In genomic region chr3:179955798-179956197, GRCh38 we compare ENCODE assay signal across 26 cellular contexts.
DNase-seq lines count a peak whose midpoint lies in the region; ATAC-seq and TF ChIP-seq lines count a peak whose summit lies in the region.
"Had no signal": no experiment of that assay in that cellular context is flagged by ENCODE, and none has a peak within 500 bp of the region (broad histone marks: within the 10 kb centered on the region; RNA-seq: fewer than 3 reads in every experiment).

No MANE protein-coding gene starts in this region.

- peak overlapping the region; percentile 97 for H3K27ac ChIP-seq in DND-41 (ENCODE audit: low read length)
- peak overlapping the region; percentile 76 for H3K27ac ChIP-seq in WERI-Rb-1
- no peak overlapping the region for H3K27ac ChIP-seq in hepatocyte
- H3K27ac ChIP-seq: C4-2B, esophagus squamous epithelium, heart right ventricle, right atrium auricular region, RWPE1 had no signal

- H3K27me3 ChIP-seq in DND-41 (ENCODE audit: insufficient read depth, low read length, poor library complexity) (no peaks in the 10 kb centered on the region), WERI-Rb-1 (ENCODE audit: insufficient read depth, low read depth, severe bottlenecking) (no peaks in the 10 kb centered on the region), hepatocyte (no peaks in the 10 kb centered on the region)
- H3K27me3 ChIP-seq: right atrium auricular region had no signal

- no peak for ATAC-seq in DND-41 (ENCODE audit: insufficient read depth, low read depth)
- no peak for ATAC-seq in GM18873 (IDR thresholded peaks at IDR 0.05; ENCODE audit: low FRiP score, unreplicated experiment)
- ATAC-seq: heart right ventricle; stimulated activated naive CD8-positive, alpha-beta T cell treated with anti-CD3 and anti-CD28 coated beads, Interleukin-15, Interleukin-2, amounts not matched to agents 100 U/mL and 50 U/mL, for 24 hours had no signal

- TF ChIP-seq CTCF in DND-41 (IDR thresholded peaks at IDR 0.05; ENCODE audit: borderline replicate concordance, extremely low read depth, low read length, poor library complexity, severe bottlenecking) (no peak), HFFc6 (IDR thresholded peaks at IDR 0.05) (no peak), WERI-Rb-1 (IDR thresholded peaks at IDR 0.05; ENCODE audit: low read depth, low read length) (no peak), type B pancreatic cell (conservative IDR thresholded peaks at IDR 0.05) (no peak), hepatocyte (IDR thresholded peaks at IDR 0.05; ENCODE audit: poor library complexity) (no peak)

- peaks cover 23% of the 10 kb centered on the region for H3K4me1 Mint-ChIP-seq in HFFc6 (ENCODE audit: low read depth)
- no peaks in the 10 kb centered on the region for H3K4me1 Mint-ChIP-seq in type B pancreatic cell (ENCODE audit: unreplicated experiment)
- H3K4me1 Mint-ChIP-seq: neural crest cell had no signal

- H3K79me2 ChIP-seq in DND-41 (ENCODE audit: insufficient read depth, low read length) (peaks cover 68% of the 10 kb centered on the region), hepatocyte (no peaks in the 10 kb centered on the region)

- H3K9me3 Mint-ChIP-seq in HFFc6: no peaks in the 10 kb centered on the region
- no peaks in the 10 kb centered on the region for H3K9me3 Mint-ChIP-seq in type B pancreatic cell
- H3K9me3 Mint-ChIP-seq: central memory CD8-positive, alpha-beta T cell had no signal

- H4K20me1 ChIP-seq in DND-41 (ENCODE audit: insufficient read depth, low read length) (no peaks in the 10 kb centered on the region), hepatocyte (ENCODE audit: insufficient read depth, poor library complexity, severe bottlenecking) (no peaks in the 10 kb centered on the region)

- no peak for DNase-seq in DND-41
- DNase-seq in HFFc6: peak; percentile 17
- peak; percentile 23 for DNase-seq in NCI-H524 treated with DMSO at 0.1 percent for 48 hours (lab: John Stamatoyannopoulos, UW)
- DNase-seq in WERI-Rb-1: no peak
- DNase-seq in type B pancreatic cell (ENCODE audit: extremely low spot score, unreplicated experiment): no peak
- DNase-seq in occipital lobe (lab: John Stamatoyannopoulos, UW): no peak
- no peak for DNase-seq in hepatocyte (ENCODE audit: low spot score)
- DNase-seq: activated naive CD4-positive, alpha-beta T cell; Caco-2; dermis blood vessel endothelial cell; esophagus squamous epithelium; foreskin melanocyte; H7; heart right ventricle; kidney; NCI-H1092 treated with DMSO at 0.1 percent for 48 hours; NCI-H187; posterior cingulate gyrus; small intestine had no signal

- H3K4me3 ChIP-seq in DND-41 (ENCODE audit: low read depth in 1 of 2, low read length in 2 of 2): peak overlapping the region in 1 of 2 experiments; percentile 30; a peak in 2 of 4 replicates
- no peak overlapping the region for H3K4me3 ChIP-seq in WERI-Rb-1 (ENCODE audit: low read depth, low read length)
- no peak overlapping the region for H3K4me3 ChIP-seq in hepatocyte
- H3K4me3 ChIP-seq: esophagus squamous epithelium, heart right ventricle, right atrium auricular region had no signal

- peak overlapping the region; percentile 69 for H3K9ac ChIP-seq in DND-41 (ENCODE audit: low read depth, low read length)

- H3K4me1 ChIP-seq in DND-41 (ENCODE audit: insufficient read depth, low read length) (peaks cover 80% of the 10 kb centered on the region), hepatocyte (ENCODE audit: insufficient read depth) (no peaks in the 10 kb centered on the region)
- H3K4me1 ChIP-seq: Caco-2, esophagus squamous epithelium, heart right ventricle, right atrium auricular region had no signal

- no peaks in the 10 kb centered on the region for H3K9me2 ChIP-seq in hepatocyte (replicated peaks; ENCODE audit: insufficient read depth)

- peak overlapping the region; percentile 59 for H3K4me2 ChIP-seq in DND-41 (ENCODE audit: insufficient read depth, low read length)
- H3K4me2 ChIP-seq in hepatocyte: no peak overlapping the region

- 45% methylated on average over 3 of the region's 3 CpGs for WGBS in hepatocyte (ENCODE audit: low lambda C conversion rate, missing lambda C conversion rate)

- H3K36me3 ChIP-seq in DND-41 (ENCODE audit: insufficient read depth, low read length): peaks cover 3% of the 10 kb centered on the region; the same call in 1 of the 2 replicates
- H3K36me3 ChIP-seq in WERI-Rb-1: no peaks in the 10 kb centered on the region
- H3K36me3 ChIP-seq in hepatocyte (replicated peaks; ENCODE audit: insufficient read depth, low read depth): no peaks in the 10 kb centered on the region
- H3K36me3 ChIP-seq: esophagus squamous epithelium, heart right ventricle, right atrium auricular region had no signal

- H3K4me3 Mint-ChIP-seq in HFFc6 (no peak overlapping the region), type B pancreatic cell (no peak overlapping the region)
- H3K4me3 Mint-ChIP-seq: central memory CD8-positive, alpha-beta T cell; neural crest cell had no signal

- H3K27me3 Mint-ChIP-seq in HFFc6 (ENCODE audit: insufficient read depth): no peaks in the 10 kb centered on the region
- peaks cover 3% of the 10 kb centered on the region for H3K27me3 Mint-ChIP-seq in type B pancreatic cell
- H3K27me3 Mint-ChIP-seq: central memory CD8-positive, alpha-beta T cell had no signal

- H3K36me3 Mint-ChIP-seq in HFFc6 (ENCODE audit: low read depth) (no peaks in the 10 kb centered on the region), type B pancreatic cell (no peaks in the 10 kb centered on the region)

- H2AFZ ChIP-seq in DND-41 (ENCODE audit: low read depth, low read length) (no peak overlapping the region), hepatocyte (no peak overlapping the region)

- H3K27ac Mint-ChIP-seq in HFFc6 (no peak overlapping the region), type B pancreatic cell (no peak overlapping the region)

- H3K9me3 ChIP-seq in DND-41 (ENCODE audit: insufficient read depth, low read length, severe bottlenecking) (no peaks in the 10 kb centered on the region), WERI-Rb-1 (ENCODE audit: severe bottlenecking) (no peaks in the 10 kb centered on the region), hepatocyte (ENCODE audit: low read depth) (no peaks in the 10 kb centered on the region)
- H3K9me3 ChIP-seq: Caco-2, esophagus squamous epithelium, heart right ventricle, right atrium auricular region had no signal

Comparison
In these comparisons a context has a peak if more than half of its experiments do, and no peak if none do; other contexts are left out.
1. DNase-seq: peak in HFFc6 (single experiment) and NCI-H524 treated with DMSO at 0.1 percent for 48 hours (single experiment); none in DND-41 (single experiment), WERI-Rb-1 (single experiment), type B pancreatic cell (single experiment), occipital lobe (single experiment) and hepatocyte (single experiment).